ENCODE assay signal across 1 cellular context in the genomic region with DNA sequence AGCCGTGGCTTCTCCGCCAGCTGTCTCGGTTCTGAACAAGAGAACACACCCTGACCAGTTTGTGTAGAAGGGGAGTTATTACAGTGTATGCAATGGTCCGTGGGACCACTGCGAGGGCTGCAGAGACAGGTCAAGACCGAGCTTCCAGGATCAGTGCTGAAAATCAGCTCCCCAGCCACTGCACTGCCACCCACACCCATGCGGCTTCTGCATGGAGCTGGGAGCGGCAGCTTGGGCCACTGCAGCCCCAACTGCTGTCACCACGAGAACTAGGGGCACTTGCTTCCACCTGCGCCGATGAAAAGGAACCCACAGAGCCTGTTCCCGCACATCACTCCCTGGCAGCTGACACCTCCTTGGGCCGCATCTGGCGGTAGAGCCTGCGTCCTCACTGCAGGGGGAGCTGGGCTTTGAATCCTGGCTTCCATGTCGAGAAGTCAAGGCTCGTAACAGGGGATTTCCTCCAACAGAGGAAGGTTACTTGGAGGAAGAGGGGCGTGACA.
TF ChIP-seq lines count a peak whose summit lies in the region.

No MANE protein-coding gene starts in this region.

TF ChIP-seq in K562, 482 proteins besides CTCF, POLR2A, EP300 and RAD21:
- TF ChIP-seq MYBL2 (IDR thresholded peaks at IDR 0.05; ENCODE audit: low read depth) (no peak), MYBL2 (CRISPR knock-in tag; IDR thresholded peaks at IDR 0.05; ENCODE audit: borderline replicate concordance) (no peak), PURB (CRISPR knock-in tag; IDR thresholded peaks at IDR 0.05; ENCODE audit: low read depth) (no peak), EZH2 (IDR thresholded peaks at IDR 0.05; ENCODE audit: borderline replicate concordance, low read depth, low read length) (peak; percentile 84; the same call in 1 of the 2 replicates), SAFB2 (IDR thresholded peaks at IDR 0.05; ENCODE audit: borderline replicate concordance, low read depth, low read length, severe bottlenecking) (no peak), ZFP36 (IDR thresholded peaks at IDR 0.05; ENCODE audit: low read depth, low read length, partially characterized antibody) (no peak), ZNF134 (CRISPR knock-in tag; conservative IDR thresholded peaks at IDR 0.05) (no peak)
- TF ChIP-seq, protein P1, sequence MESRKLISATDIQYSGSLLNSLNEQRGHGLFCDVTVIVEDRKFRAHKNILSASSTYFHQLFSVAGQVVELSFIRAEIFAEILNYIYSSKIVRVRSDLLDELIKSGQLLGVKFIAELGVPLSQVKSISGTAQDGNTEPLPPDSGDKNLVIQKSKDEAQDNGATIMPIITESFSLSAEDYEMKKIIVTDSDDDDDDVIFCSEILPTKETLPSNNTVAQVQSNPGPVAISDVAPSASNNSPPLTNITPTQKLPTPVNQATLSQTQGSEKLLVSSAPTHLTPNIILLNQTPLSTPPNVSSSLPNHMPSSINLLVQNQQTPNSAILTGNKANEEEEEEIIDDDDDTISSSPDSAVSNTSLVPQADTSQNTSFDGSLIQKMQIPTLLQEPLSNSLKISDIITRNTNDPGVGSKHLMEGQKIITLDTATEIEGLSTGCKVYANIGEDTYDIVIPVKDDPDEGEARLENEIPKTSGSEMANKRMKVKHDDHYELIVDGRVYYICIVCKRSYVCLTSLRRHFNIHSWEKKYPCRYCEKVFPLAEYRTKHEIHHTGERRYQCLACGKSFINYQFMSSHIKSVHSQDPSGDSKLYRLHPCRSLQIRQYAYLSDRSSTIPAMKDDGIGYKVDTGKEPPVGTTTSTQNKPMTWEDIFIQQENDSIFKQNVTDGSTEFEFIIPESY (CRISPR knock-in tag; IDR thresholded peaks at IDR 0.05), result peak; percentile 90
